In the genomic region with DNA sequence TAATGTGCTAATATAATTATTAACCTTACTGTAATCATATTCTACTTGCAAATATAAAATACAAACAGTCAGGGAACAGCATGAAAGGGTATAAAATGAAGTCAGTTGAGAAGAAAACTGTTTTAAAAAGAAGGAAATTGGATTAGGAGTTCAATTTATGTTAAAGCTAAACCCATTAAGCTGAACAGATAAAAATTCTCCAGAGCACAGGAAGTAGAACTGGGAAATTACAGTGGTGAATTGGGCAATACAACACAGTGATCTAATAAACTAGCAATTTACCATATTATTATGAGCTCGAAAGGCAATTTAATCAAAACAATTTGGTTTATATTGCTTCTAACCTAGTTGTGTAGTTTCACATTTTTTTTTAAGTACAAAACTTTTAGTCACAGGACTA, we compare ENCODE assay signal across 1 cellular context.
TF ChIP-seq lines count a peak whose summit lies in the region.

No MANE protein-coding gene starts in this region.

TF ChIP-seq in SK-N-SH, 30 proteins besides CTCF, POLR2A, EP300 and RAD21 (continued from another document):
- TF ChIP-seq, protein P1, sequence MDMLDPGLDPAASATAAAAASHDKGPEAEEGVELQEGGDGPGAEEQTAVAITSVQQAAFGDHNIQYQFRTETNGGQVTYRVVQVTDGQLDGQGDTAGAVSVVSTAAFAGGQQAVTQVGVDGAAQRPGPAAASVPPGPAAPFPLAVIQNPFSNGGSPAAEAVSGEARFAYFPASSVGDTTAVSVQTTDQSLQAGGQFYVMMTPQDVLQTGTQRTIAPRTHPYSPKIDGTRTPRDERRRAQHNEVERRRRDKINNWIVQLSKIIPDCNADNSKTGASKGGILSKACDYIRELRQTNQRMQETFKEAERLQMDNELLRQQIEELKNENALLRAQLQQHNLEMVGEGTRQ (IDR thresholded peaks at IDR 0.05; ENCODE audit: borderline replicate concordance, low read depth, low read length), result no peak
- TF ChIP-seq YY1 (IDR thresholded peaks at IDR 0.05; ENCODE audit: low read depth) (no peak), TAF1 (IDR thresholded peaks at IDR 0.05; ENCODE audit: borderline replicate concordance, low read depth, low read length) (no peak), FOXM1 (IDR thresholded peaks at IDR 0.05; ENCODE audit: low read depth) (no peak), MXI1 (IDR thresholded peaks at IDR 0.05; ENCODE audit: low read depth, low read length) (peak; percentile 23; the same call in 1 of the 2 replicates), RCOR1 (IDR thresholded peaks at IDR 0.05; ENCODE audit: low read length) (peak; percentile 63; the same call in 1 of the 2 replicates), MEF2A (IDR thresholded peaks at IDR 0.05; ENCODE audit: borderline replicate concordance, low read depth) (no peak), FOSL2 (IDR thresholded peaks at IDR 0.05; ENCODE audit: borderline replicate concordance, low read depth) (no peak), NFIC (IDR thresholded peaks at IDR 0.05; ENCODE audit: borderline replicate concordance) (no peak), RXRA (IDR thresholded peaks at IDR 0.05; ENCODE audit: borderline replicate concordance, low read depth) (no peak), GABPA (IDR thresholded peaks at IDR 0.05; ENCODE audit: low read depth) (no peak), SMC3 (IDR thresholded peaks at IDR 0.05; ENCODE audit: low read depth, low read length) (no peak), EZH2phosphoT487 (IDR thresholded peaks at IDR 0.05; ENCODE audit: borderline replicate concordance, low read depth) (no peak), TEAD4 (IDR thresholded peaks at IDR 0.05; ENCODE audit: borderline replicate concordance, insufficient read depth) (peak; percentile 72; the same call in 1 of the 2 replicates), POLR2AphosphoS5 (IDR thresholded peaks at IDR 0.05; ENCODE audit: low read depth, low read length) (no peak), JUND (IDR thresholded peaks at IDR 0.05) (no peak), TCF12 (IDR thresholded peaks at IDR 0.05) (0 out of 2 replicates have a peak, but pooled peaks have one; percentile 10), FOXJ3 (CRISPR knock-in tag; IDR thresholded peaks at IDR 0.05) (peak; percentile 20; the same call in 1 of the 2 replicates), SIN3A (IDR thresholded peaks at IDR 0.05; ENCODE audit: borderline replicate concordance, low read depth, low read length) (no peak), RFX5 (IDR thresholded peaks at IDR 0.05; ENCODE audit: low read length) (no peak)
- TF ChIP-seq, protein P2, sequence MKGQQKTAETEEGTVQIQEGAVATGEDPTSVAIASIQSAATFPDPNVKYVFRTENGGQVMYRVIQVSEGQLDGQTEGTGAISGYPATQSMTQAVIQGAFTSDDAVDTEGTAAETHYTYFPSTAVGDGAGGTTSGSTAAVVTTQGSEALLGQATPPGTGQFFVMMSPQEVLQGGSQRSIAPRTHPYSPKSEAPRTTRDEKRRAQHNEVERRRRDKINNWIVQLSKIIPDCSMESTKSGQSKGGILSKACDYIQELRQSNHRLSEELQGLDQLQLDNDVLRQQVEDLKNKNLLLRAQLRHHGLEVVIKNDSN (IDR thresholded peaks at IDR 0.05; ENCODE audit: borderline replicate concordance, low read depth), result no peak
- TF ChIP-seq, protein P3, sequence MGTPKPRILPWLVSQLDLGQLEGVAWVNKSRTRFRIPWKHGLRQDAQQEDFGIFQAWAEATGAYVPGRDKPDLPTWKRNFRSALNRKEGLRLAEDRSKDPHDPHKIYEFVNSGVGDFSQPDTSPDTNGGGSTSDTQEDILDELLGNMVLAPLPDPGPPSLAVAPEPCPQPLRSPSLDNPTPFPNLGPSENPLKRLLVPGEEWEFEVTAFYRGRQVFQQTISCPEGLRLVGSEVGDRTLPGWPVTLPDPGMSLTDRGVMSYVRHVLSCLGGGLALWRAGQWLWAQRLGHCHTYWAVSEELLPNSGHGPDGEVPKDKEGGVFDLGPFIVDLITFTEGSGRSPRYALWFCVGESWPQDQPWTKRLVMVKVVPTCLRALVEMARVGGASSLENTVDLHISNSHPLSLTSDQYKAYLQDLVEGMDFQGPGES (IDR thresholded peaks at IDR 0.05; ENCODE audit: low read depth, low read length), result no peak
- TF ChIP-seq, protein P4, sequence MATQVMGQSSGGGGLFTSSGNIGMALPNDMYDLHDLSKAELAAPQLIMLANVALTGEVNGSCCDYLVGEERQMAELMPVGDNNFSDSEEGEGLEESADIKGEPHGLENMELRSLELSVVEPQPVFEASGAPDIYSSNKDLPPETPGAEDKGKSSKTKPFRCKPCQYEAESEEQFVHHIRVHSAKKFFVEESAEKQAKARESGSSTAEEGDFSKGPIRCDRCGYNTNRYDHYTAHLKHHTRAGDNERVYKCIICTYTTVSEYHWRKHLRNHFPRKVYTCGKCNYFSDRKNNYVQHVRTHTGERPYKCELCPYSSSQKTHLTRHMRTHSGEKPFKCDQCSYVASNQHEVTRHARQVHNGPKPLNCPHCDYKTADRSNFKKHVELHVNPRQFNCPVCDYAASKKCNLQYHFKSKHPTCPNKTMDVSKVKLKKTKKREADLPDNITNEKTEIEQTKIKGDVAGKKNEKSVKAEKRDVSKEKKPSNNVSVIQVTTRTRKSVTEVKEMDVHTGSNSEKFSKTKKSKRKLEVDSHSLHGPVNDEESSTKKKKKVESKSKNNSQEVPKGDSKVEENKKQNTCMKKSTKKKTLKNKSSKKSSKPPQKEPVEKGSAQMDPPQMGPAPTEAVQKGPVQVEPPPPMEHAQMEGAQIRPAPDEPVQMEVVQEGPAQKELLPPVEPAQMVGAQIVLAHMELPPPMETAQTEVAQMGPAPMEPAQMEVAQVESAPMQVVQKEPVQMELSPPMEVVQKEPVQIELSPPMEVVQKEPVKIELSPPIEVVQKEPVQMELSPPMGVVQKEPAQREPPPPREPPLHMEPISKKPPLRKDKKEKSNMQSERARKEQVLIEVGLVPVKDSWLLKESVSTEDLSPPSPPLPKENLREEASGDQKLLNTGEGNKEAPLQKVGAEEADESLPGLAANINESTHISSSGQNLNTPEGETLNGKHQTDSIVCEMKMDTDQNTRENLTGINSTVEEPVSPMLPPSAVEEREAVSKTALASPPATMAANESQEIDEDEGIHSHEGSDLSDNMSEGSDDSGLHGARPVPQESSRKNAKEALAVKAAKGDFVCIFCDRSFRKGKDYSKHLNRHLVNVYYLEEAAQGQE (IDR thresholded peaks at IDR 0.05; ENCODE audit: low read depth, low read length), result no peak
- TF ChIP-seq, protein P5, sequence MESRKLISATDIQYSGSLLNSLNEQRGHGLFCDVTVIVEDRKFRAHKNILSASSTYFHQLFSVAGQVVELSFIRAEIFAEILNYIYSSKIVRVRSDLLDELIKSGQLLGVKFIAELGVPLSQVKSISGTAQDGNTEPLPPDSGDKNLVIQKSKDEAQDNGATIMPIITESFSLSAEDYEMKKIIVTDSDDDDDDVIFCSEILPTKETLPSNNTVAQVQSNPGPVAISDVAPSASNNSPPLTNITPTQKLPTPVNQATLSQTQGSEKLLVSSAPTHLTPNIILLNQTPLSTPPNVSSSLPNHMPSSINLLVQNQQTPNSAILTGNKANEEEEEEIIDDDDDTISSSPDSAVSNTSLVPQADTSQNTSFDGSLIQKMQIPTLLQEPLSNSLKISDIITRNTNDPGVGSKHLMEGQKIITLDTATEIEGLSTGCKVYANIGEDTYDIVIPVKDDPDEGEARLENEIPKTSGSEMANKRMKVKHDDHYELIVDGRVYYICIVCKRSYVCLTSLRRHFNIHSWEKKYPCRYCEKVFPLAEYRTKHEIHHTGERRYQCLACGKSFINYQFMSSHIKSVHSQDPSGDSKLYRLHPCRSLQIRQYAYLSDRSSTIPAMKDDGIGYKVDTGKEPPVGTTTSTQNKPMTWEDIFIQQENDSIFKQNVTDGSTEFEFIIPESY (IDR thresholded peaks at IDR 0.05; ENCODE audit: borderline replicate concordance, low read depth), result no peak
- TF ChIP-seq, protein P6, sequence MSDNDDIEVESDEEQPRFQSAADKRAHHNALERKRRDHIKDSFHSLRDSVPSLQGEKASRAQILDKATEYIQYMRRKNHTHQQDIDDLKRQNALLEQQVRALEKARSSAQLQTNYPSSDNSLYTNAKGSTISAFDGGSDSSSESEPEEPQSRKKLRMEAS (IDR thresholded peaks at IDR 0.05; ENCODE audit: low read depth), result no peak
TF ChIP-seq in SK-N-SH: peak in this region for 7.
